9 cellular contexts compared by ENCODE assay signal in the genomic region with DNA sequence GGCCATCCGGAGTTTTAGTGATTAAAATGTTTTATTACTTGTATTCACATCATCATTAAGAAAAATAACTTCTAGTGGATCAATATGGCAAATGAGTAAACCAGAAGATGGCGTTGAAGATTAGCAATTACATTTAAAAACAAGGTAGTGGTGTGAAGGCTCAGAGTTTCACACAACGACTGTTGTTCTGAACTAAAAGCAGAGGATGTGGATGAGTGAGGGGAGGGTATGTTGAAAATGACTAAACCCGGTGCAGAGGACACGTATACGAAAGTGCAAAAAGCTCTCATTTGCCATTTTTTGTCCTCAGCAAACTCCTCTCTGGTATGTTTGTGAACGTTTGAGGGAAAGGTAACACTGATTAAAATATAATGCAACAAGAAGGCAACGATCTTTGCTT. TPM values are rescaled to one million over a fixed set of nuclear protein-coding genes. Genes with fewer than 3 reads are reported as not detected.
DNase-seq lines count a peak whose midpoint lies in the region; ATAC-seq and TF ChIP-seq lines count a peak whose summit lies in the region.
"Had no signal": no experiment of that assay in that cellular context is flagged by ENCODE, and none has a peak within 500 bp of the region (broad histone marks: within the 10 kb centered on the region; RNA-seq: fewer than 3 reads in every experiment).

No MANE protein-coding gene starts in this region.

- TF ChIP-seq CTCF in LNCaP clone FGC (IDR thresholded peaks at IDR 0.05; ENCODE audit: control insufficient read depth, extremely low read depth, insufficient read depth), result peak; percentile 30; the same call in 1 of the 2 replicates

- H3K36me3 Mint-ChIP-seq in memory B cell, result peaks cover 12% of the 10 kb centered on the region

- H3K27ac Mint-ChIP-seq in memory B cell, result peak overlapping the region; percentile 39

- in situ Hi-C loops in G401 (cut with HindIII; ENCODE audit: low sequenced_read_pairs), result no loop called here

- H3K4me3 Mint-ChIP-seq in memory B cell, result peak overlapping the region; percentile 49

- no peaks in the 10 kb centered on the region for H3K9me3 Mint-ChIP-seq in memory B cell

- peaks cover 26% of the 10 kb centered on the region for H3K4me1 Mint-ChIP-seq in memory B cell

- H3K27me3 Mint-ChIP-seq in memory B cell, result no peaks in the 10 kb centered on the region

- ATAC-seq in GM18498 (IDR thresholded peaks at IDR 0.05; ENCODE audit: unreplicated experiment) (peak; percentile 32), GM21423 (IDR thresholded peaks at IDR 0.05; ENCODE audit: unreplicated experiment) (peak; percentile 36), memory B cell (ENCODE audit: low read depth) (no peak)

- DNase-seq in LNCaP clone FGC (ENCODE audit: low read depth) (no peak), memory B cell (ENCODE audit: low spot score in 2 of 2) (no peak), NCI-H524 treated with DMSO at 0.1 percent for 48 hours (lab: John Stamatoyannopoulos, UW) (no peak), G401 (ENCODE audit: low spot score) (no peak)
- DNase-seq in stimulated activated CD4-positive, alpha-beta T cell treated with anti-CD3 and anti-CD28 coated beads, Interleukin-4, amount 100 ng/mL, for 1 hour, result no peak
- DNase-seq: hypothalamus had no signal

- no peak overlapping the region for H3K4me3 ChIP-seq in LNCaP clone FGC (ENCODE audit: low read depth, low read length)

RNA-seq across cellular contexts. Expression of a gene that starts 1.9 kb away (rescaled TPM):
- total RNA-seq in G401 (2014; rRNA removed; shearing (Covaris generic)), result not detected in 2 replicates
- total RNA-seq: bronchial epithelial cell had no signal
